Comparison of ENCODE assay signal across 10 cellular contexts in genomic region chr12:1812650-1813302, GRCh38. TPM values are rescaled to one million over a fixed set of nuclear protein-coding genes. Genes with fewer than 3 reads are reported as not detected.
A peak's percentile ranks its signal among the peaks of the same experiment; 100 is the strongest.
DNase-seq lines count a peak whose midpoint lies in the region; ATAC-seq and TF ChIP-seq lines count a peak whose summit lies in the region.
"Had no signal": no experiment of that assay in that cellular context is flagged by ENCODE, and none has a peak within 500 bp of the region (broad histone marks: within the 10 kb centered on the region; RNA-seq: fewer than 3 reads in every experiment).

No MANE protein-coding gene starts in this region.

- ATAC-seq in esophagus mucosa = peak; percentile 26
- no peak for ATAC-seq in GM18498 (IDR thresholded peaks at IDR 0.05; ENCODE audit: unreplicated experiment)

- H3K4me1 ChIP-seq in neutrophil (ENCODE audit: control insufficient read depth in 1 of 2, insufficient read depth in 1 of 2, low read depth in 1 of 2, low read length in 1 of 2) = peaks cover 38 to 41% of the 10 kb centered on the region in 2 experiments

- H3K4me3 ChIP-seq in neutrophil (ENCODE audit: low read depth in 1 of 2, low read length in 1 of 2) = peak overlapping the region; percentile 55 to 60
- H3K4me3 ChIP-seq: SK-N-MC had no signal

- intact Hi-C loops in posterior vena cava (cut with DNase I) = no loop called here

- no peaks in the 10 kb centered on the region for H3K36me3 ChIP-seq in neutrophil

- DNase-seq in EL (peak; percentile 42), OCI-M1 (lab: John Stamatoyannopoulos, UW) (peak; percentile 83), NCI-H69 (lab: John Stamatoyannopoulos, UW) (no peak), posterior vena cava (ENCODE audit: low spot score) (no peak)
- DNase-seq in NK-92 treated with Interleukin-12 subunit alpha and Interleukin-12 subunit beta, amount 100 ng/mL, for 24 hours (lab: John Stamatoyannopoulos, UW) = no peak

- H3K9me3 ChIP-seq in neutrophil = no peaks in the 10 kb centered on the region

- peak; percentile 33 for TF ChIP-seq CTCF in neutrophil (IDR thresholded peaks at IDR 0.05)

- H3K27ac ChIP-seq in neutrophil = peak overlapping the region; percentile 97
- H3K27ac ChIP-seq: SK-N-MC had no signal

- peaks cover 15% of the 10 kb centered on the region for H3K27me3 ChIP-seq in neutrophil

RNA-seq across cellular contexts. Expression of gene LRTM2, which starts 7.6 kb away (rescaled TPM):
- total RNA-seq in esophagus mucosa = not detected
- not detected for total RNA-seq in posterior vena cava
- total RNA-seq: ureter had no signal

Comparison
In these comparisons a context has a peak if more than half of its experiments do, and no peak if none do; other contexts are left out.
1. DNase-seq: peak in EL (single experiment) and OCI-M1 (single experiment); none in NCI-H69 (single experiment), NK-92 treated with Interleukin-12 subunit alpha and Interleukin-12 subunit beta, amount 100 ng/mL, for 24 hours (single experiment) and posterior vena cava (single experiment).